8 cellular contexts compared by ENCODE assay signal in genomic region chr6:19836799-19837510, GRCh38. TPM values are rescaled to one million over a fixed set of nuclear protein-coding genes. Genes with fewer than 3 reads are reported as not detected.
DNase-seq lines count a peak whose midpoint lies in the region; ATAC-seq, FAIRE-seq and TF ChIP-seq lines count a peak whose summit lies in the region.
"Had no signal": no experiment of that assay in that cellular context is flagged by ENCODE, and none has a peak within 500 bp of the region (broad histone marks: within the 10 kb centered on the region; RNA-seq: fewer than 3 reads in every experiment).

A gene with protein sequence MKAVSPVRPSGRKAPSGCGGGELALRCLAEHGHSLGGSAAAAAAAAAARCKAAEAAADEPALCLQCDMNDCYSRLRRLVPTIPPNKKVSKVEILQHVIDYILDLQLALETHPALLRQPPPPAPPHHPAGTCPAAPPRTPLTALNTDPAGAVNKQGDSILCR (plus strand): TSS chr6:19837370. CDS start chr6:19837755, 385 bp downstream.

- no peaks in the 10 kb centered on the region; the same call in 1 of the 2 replicates for H4K20me1 ChIP-seq in HepG2 (ENCODE audit: insufficient read depth, low read length)

- H3K27ac Mint-ChIP-seq in stimulated activated naive CD8-positive, alpha-beta T cell treated with anti-CD3 and anti-CD28 coated beads, Interleukin-15, amount 100 ng/mL, for 72 hours = no peak within 1 kb of the TSS

- TF ChIP-seq POLR2A in HepG2 (IDR thresholded peaks at IDR 0.05; ENCODE audit: insufficient read depth in 1 of 2, low read depth in 2 of 2, low read length in 2 of 2) = no peak

- H3K36me3 ChIP-seq in ectodermal cell (ENCODE audit: control insufficient read depth, insufficient read depth, low read length) = no peaks in the 10 kb centered on the region
- H3K36me3 ChIP-seq in HepG2 (replicated peaks in 1 of 2; ENCODE audit: control insufficient read depth in 1 of 2, insufficient read depth in 2 of 2, low read length in 2 of 2) = no peaks in the 10 kb centered on the region

- TF ChIP-seq EP300 in HepG2 (IDR thresholded peaks at IDR 0.05; ENCODE audit: low read depth in 2 of 2, low read length in 2 of 2) = no peak
- TF ChIP-seq EP300 in HepG2 (CRISPR knock-in tag; IDR thresholded peaks at IDR 0.05; ENCODE audit: borderline replicate concordance) = no peak

- peaks cover 14% of the 10 kb centered on the region for H3K4me1 Mint-ChIP-seq in stimulated activated naive CD8-positive, alpha-beta T cell treated with anti-CD3 and anti-CD28 coated beads, Interleukin-15, amount 100 ng/mL, for 72 hours

- no TSS peak for BruUV-seq in HepG2 (replicated peaks; lab: Mats Ljungman, UMichigan)

- CTCF ChIA-PET in HepG2 (lab: Yijun Ruan, JAX; ENCODE audit: low intra/inter-chr PET ratio, low total read pairs) = no interaction called here

- peak within 1 kb of the TSS; percentile 76 for H3K27ac ChIP-seq in ectodermal cell (ENCODE audit: insufficient read depth, low read depth, low read length, poor library complexity, severe bottlenecking)
- peak within 1 kb of the TSS; percentile 79 for H3K27ac ChIP-seq in HepG2 (ENCODE audit: extremely low read length, insufficient read depth, low read length)
- H3K27ac ChIP-seq in substantia nigra (ENCODE audit: low read depth, low read length, poor library complexity, severe bottlenecking) = peak within 1 kb of the TSS; percentile 36

- H3K4me1 ChIP-seq in ectodermal cell (ENCODE audit: control insufficient read depth, insufficient read depth, low read length) = peaks cover 8% of the 10 kb centered on the region
- peaks cover 55% of the 10 kb centered on the region for H3K4me1 ChIP-seq in HepG2 (ENCODE audit: insufficient read depth, low read length)

- peaks cover 35% of the 10 kb centered on the region for H3K27me3 ChIP-seq in ectodermal cell (ENCODE audit: control insufficient read depth, insufficient read depth, low read length, poor library complexity, severe bottlenecking)
- H3K27me3 ChIP-seq in HepG2 (ENCODE audit: control insufficient read depth in 1 of 2, insufficient read depth in 2 of 2, low read length in 2 of 2) = no peaks in the 10 kb centered on the region; a peak in 1 of 5 replicates

- intact Hi-C loops in HepG2 (cut with micrococcal nuclease; ENCODE audit: unreplicated experiment) = no loop called here

- peak; percentile 94 for DNase-seq in GM04504 (ENCODE audit: low read depth)
- DNase-seq in NCI-H526 treated with DMSO at 0.1 percent for 48 hours (lab: John Stamatoyannopoulos, UW) = peak; percentile 73
- DNase-seq in HepG2 (ENCODE audit: low spot score) = no peak
- DNase-seq in substantia nigra (lab: John Stamatoyannopoulos, UW) = peak; percentile 25 to 95 (median 84)
- no peak for DNase-seq in stimulated activated naive CD8-positive, alpha-beta T cell treated with anti-CD3 and anti-CD28 coated beads, Interleukin-15, amount 100 ng/mL, for 72 hours

- H3K4me3 Mint-ChIP-seq in stimulated activated naive CD8-positive, alpha-beta T cell treated with anti-CD3 and anti-CD28 coated beads, Interleukin-15, amount 100 ng/mL, for 72 hours = peak within 1 kb of the TSS in 1 of 2 donors; percentile 22

- H3K79me2 ChIP-seq in HepG2 (ENCODE audit: insufficient read depth, low read length) = no peaks in the 10 kb centered on the region

- no peak for ATAC-seq in HepG2
- no peak for ATAC-seq in HG02981 (IDR thresholded peaks at IDR 0.05; ENCODE audit: unreplicated experiment)
- no peak for ATAC-seq in stimulated activated naive CD8-positive, alpha-beta T cell treated with anti-CD3 and anti-CD28 coated beads, Interleukin-15, amount 100 ng/mL, for 72 hours

- no peak for TF ChIP-seq RAD21 in HepG2 (CRISPR knock-in tag; IDR thresholded peaks at IDR 0.05)

- in situ Hi-C loops in HepG2 (cut with HindIII; ENCODE audit: extremely low pct_ligation_motif_present, low pct_unique_long_range_greater_than_20kb) = loop anchor here (25.0 kb wide), 1 partner anchor 1575 kb away; the partner anchor contains the start of gene DEK

- no peak within 1 kb of the TSS for H2AFZ ChIP-seq in HepG2 (ENCODE audit: low read length)

- no peaks in the 10 kb centered on the region for H3K9me3 Mint-ChIP-seq in stimulated activated naive CD8-positive, alpha-beta T cell treated with anti-CD3 and anti-CD28 coated beads, Interleukin-15, amount 100 ng/mL, for 72 hours

- POLR2A ChIA-PET in HepG2 (lab: Yijun Ruan, JAX) = interaction anchor here (0.6 kb wide), 1 partner anchor 8 kb away, joined by 3 read pairs; no protein-coding TSS in a partner anchor

- H3K27me3 Mint-ChIP-seq in stimulated activated naive CD8-positive, alpha-beta T cell treated with anti-CD3 and anti-CD28 coated beads, Interleukin-15, amount 100 ng/mL, for 72 hours = peaks cover 59% of the 10 kb centered on the region

- H3K9me3 ChIP-seq in ectodermal cell (ENCODE audit: control insufficient read depth, low read length) (no peaks in the 10 kb centered on the region), HepG2 (ENCODE audit: low read length) (no peaks in the 10 kb centered on the region)

- FAIRE-seq in HepG2 (lab: Jason Lieb, UNC) = no peak

- H3K4me3 ChIP-seq in ectodermal cell (ENCODE audit: insufficient read depth, low read depth, low read length) = peak within 1 kb of the TSS; percentile 68
- peak within 1 kb of the TSS; percentile 88 to 94 (median 89) for H3K4me3 ChIP-seq in HepG2 (replicated peaks in 1 of 3; ENCODE audit: insufficient read depth in 1 of 3, low read depth in 2 of 3, low read length in 3 of 3)

- H3K4me2 ChIP-seq in HepG2 (ENCODE audit: low read depth, low read length) = peak within 1 kb of the TSS; percentile 85

- peak within 1 kb of the TSS; percentile 80 for H3K9ac ChIP-seq in HepG2 (ENCODE audit: insufficient read depth, low read depth, low read length)

- 1% methylated on average over 70 to 71 of the region's 71 CpGs for WGBS in ectodermal cell, 2 experiments
- WGBS in HepG2 (ENCODE audit: low lambda C conversion rate) = 96% methylated on average over 71 of the region's 71 CpGs

- TF ChIP-seq CTCF in HepG2 (CRISPR knock-in tag; IDR thresholded peaks at IDR 0.05) = no peak

TF ChIP-seq in HepG2, 621 proteins besides CTCF, POLR2A, EP300 and RAD21:
- TF ChIP-seq ZNF317 (CRISPR knock-in tag; IDR thresholded peaks at IDR 0.05) = no peak
- TF ChIP-seq, protein P1, sequence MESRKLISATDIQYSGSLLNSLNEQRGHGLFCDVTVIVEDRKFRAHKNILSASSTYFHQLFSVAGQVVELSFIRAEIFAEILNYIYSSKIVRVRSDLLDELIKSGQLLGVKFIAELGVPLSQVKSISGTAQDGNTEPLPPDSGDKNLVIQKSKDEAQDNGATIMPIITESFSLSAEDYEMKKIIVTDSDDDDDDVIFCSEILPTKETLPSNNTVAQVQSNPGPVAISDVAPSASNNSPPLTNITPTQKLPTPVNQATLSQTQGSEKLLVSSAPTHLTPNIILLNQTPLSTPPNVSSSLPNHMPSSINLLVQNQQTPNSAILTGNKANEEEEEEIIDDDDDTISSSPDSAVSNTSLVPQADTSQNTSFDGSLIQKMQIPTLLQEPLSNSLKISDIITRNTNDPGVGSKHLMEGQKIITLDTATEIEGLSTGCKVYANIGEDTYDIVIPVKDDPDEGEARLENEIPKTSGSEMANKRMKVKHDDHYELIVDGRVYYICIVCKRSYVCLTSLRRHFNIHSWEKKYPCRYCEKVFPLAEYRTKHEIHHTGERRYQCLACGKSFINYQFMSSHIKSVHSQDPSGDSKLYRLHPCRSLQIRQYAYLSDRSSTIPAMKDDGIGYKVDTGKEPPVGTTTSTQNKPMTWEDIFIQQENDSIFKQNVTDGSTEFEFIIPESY (CRISPR knock-in tag; IDR thresholded peaks at IDR 0.05) = peak; percentile 72

RNA-seq across cellular contexts. Expression of the gene that starts here (rescaled TPM):
- 33.9 TPM for polyA plus RNA-seq in ectodermal cell (2013, experiment 1 of 4)
- polyA plus RNA-seq in ectodermal cell (2013, experiment 2 of 4) = 32.3 TPM
- polyA plus RNA-seq in ectodermal cell (2013, experiment 3 of 4) = 35.5 TPM
- 40.3 TPM for polyA plus RNA-seq in ectodermal cell (2013, experiment 4 of 4)
- 0.44 and 0.60 TPM in 2 replicates for total RNA-seq in HepG2 (2016; rRNA removed; fragmentation: Illumina TruSeq; extraction: Trizol)
- total RNA-seq in HepG2 (2016; cell fraction: cytosol; rRNA removed; fragmentation: Illumina TruSeq; extraction: Trizol; ENCODE audit: low read depth) = 0.44 and 0.71 TPM in 2 replicates
- 0.45 and 0.65 TPM in 2 replicates for total RNA-seq in HepG2 (2016; cell fraction: insoluble cytoplasmic fraction; rRNA removed; fragmentation: Illumina TruSeq; extraction: Trizol)
- 0.52 and 0.74 TPM in 2 replicates for total RNA-seq in HepG2 (2016; cell fraction: membrane; rRNA removed; fragmentation: Illumina TruSeq; extraction: Trizol)
- total RNA-seq in HepG2 (2016; cell fraction: nucleus; rRNA removed; fragmentation: Illumina TruSeq; extraction: Trizol) = 0.53 and 0.56 TPM in 2 replicates
- polyA plus RNA-seq in HepG2 (2011; rRNA removed) = 0.05 and 0.20 TPM in 2 replicates
- 0.05 and 0.09 TPM in 2 replicates for polyA plus RNA-seq in HepG2 (2011; cell fraction: cytosol; rRNA removed)
- 0.09 and 0.18 TPM in 2 replicates for polyA plus RNA-seq in HepG2 (2011; cell fraction: nucleus; rRNA removed)
- polyA plus RNA-seq in HepG2 (2012) = 0.12 and 0.30 TPM in 2 replicates
- 0.76 and 1.0 TPM in 2 replicates for polyA plus RNA-seq in HepG2 (2016; cell fraction: cytosol; fragmentation: Illumina TruSeq; extraction: Trizol; ENCODE audit: low read depth)
- polyA plus RNA-seq in HepG2 (2016; cell fraction: insoluble cytoplasmic fraction; fragmentation: Illumina TruSeq; extraction: Trizol; ENCODE audit: low read depth) = 0.59 and 0.71 TPM in 2 replicates
- polyA plus RNA-seq in HepG2 (2016; cell fraction: membrane; fragmentation: Illumina TruSeq; extraction: Trizol; ENCODE audit: low read depth) = 0.87 and 0.89 TPM in 2 replicates
- polyA plus RNA-seq in HepG2 (2016; cell fraction: nucleus; fragmentation: Illumina TruSeq; extraction: Trizol; ENCODE audit: insufficient read depth, low read depth) = 1.1 and 1.2 TPM in 2 replicates
- polyA minus RNA-seq in HepG2 (2011; rRNA and poly(A)+ RNA removed; ENCODE audit: low replicate concordance) = not detected in 2 replicates
- not detected in 2 replicates for polyA minus RNA-seq in HepG2 (2011; cell fraction: cytosol; rRNA and poly(A)+ RNA removed)
- 0.50 and 1.9 TPM in 2 replicates for polyA minus RNA-seq in HepG2 (2011; cell fraction: nucleus; rRNA and poly(A)+ RNA removed)
- total RNA-seq: T-helper 2 cell treated with Interferon-gamma antibody and Interleukin-4, amounts not matched to agents 100 ng/mL and 5 ng/mL, for 36 hours had no signal

Comparison
In these comparisons a context has a peak if more than half of its experiments do, and no peak if none do; other contexts are left out.
1. DNase-seq: peak in GM04504 (single experiment), NCI-H526 treated with DMSO at 0.1 percent for 48 hours (single experiment) and substantia nigra (49 of 49); none in HepG2 (single experiment) and stimulated activated naive CD8-positive, alpha-beta T cell treated with anti-CD3 and anti-CD28 coated beads, Interleukin-15, amount 100 ng/mL, for 72 hours (0 of 2).
2. Peak in every context shown above with its lines, with median percentiles within 50 percentile points of each other: H3K27ac ChIP-seq.